12 cellular contexts compared by ENCODE assay signal in genomic region chr21:35658242-35658641, GRCh38.
DNase-seq lines count a peak whose midpoint lies in the region; ATAC-seq and TF ChIP-seq lines count a peak whose summit lies in the region.
"Had no signal": no experiment of that assay in that cellular context is flagged by ENCODE, and none has a peak within 500 bp of the region (broad histone marks: within the 10 kb centered on the region; RNA-seq: fewer than 3 reads in every experiment).

No MANE protein-coding gene starts in this region.

- H3K4me3 Mint-ChIP-seq in neural progenitor cell, result no peak overlapping the region
- H3K4me3 Mint-ChIP-seq: stimulated activated naive CD8-positive, alpha-beta T cell treated with anti-CD3 and anti-CD28 coated beads, Interleukin-15, Interleukin-2, amounts not matched to agents 100 ng/mL and 50 ng/mL, for 24 hours had no signal

- no peaks in the 10 kb centered on the region for H4K20me1 ChIP-seq in neural progenitor cell (ENCODE audit: low read depth)

- no peak for TF ChIP-seq CTCF in neural progenitor cell (IDR thresholded peaks at IDR 0.05)

- H3K4me2 ChIP-seq in neural progenitor cell, result no peak overlapping the region

- ATAC-seq in GM21526 (IDR thresholded peaks at IDR 0.05; ENCODE audit: low FRiP score, unreplicated experiment), result no peak

- peaks cover 4% of the 10 kb centered on the region for H3K27me3 Mint-ChIP-seq in neural progenitor cell (ENCODE audit: insufficient read depth, low read depth)
- H3K27me3 Mint-ChIP-seq: stimulated activated naive CD8-positive, alpha-beta T cell treated with anti-CD3 and anti-CD28 coated beads, Interleukin-15, Interleukin-2, amounts not matched to agents 100 ng/mL and 50 ng/mL, for 24 hours had no signal

- no peaks in the 10 kb centered on the region for H3K79me2 ChIP-seq in neural progenitor cell (ENCODE audit: low read depth)

- peak; percentile 60 for DNase-seq in CD1c-positive myeloid dendritic cell (ENCODE audit: extremely low spot score)
- peak; percentile 98 for DNase-seq in M059J (ENCODE audit: low read depth)
- DNase-seq in astrocyte of the hippocampus (ENCODE audit: low read depth, low spot score), result peak; percentile 93
- DNase-seq in neural progenitor cell (ENCODE audit: low spot score), result no peak
- DNase-seq in NCI-H2227 (lab: John Stamatoyannopoulos, UW; ENCODE audit: unreplicated experiment), result no peak
- no peak for DNase-seq in stimulated activated CD4-positive, alpha-beta T cell treated with anti-CD3 and anti-CD28 coated beads, Interleukin-1b, Interleukin-23, amount 100 ng/mL, for 48 hours
- DNase-seq in germinal center (ENCODE audit: low spot score), result no peak
- DNase-seq: lower lobe of right lung, WERI-Rb-1 had no signal

- no peaks in the 10 kb centered on the region for H3K36me3 Mint-ChIP-seq in neural progenitor cell

- no peaks in the 10 kb centered on the region for H3K9me3 ChIP-seq in neural progenitor cell (ENCODE audit: low read depth)
- H3K9me3 ChIP-seq: esophagus muscularis mucosa, lower lobe of right lung had no signal

- no peaks in the 10 kb centered on the region for H3K4me1 ChIP-seq in neural progenitor cell
- H3K4me1 ChIP-seq: esophagus muscularis mucosa, lower lobe of right lung had no signal

- H3K27me3 ChIP-seq in neural progenitor cell, result no peaks in the 10 kb centered on the region
- H3K27me3 ChIP-seq: esophagus muscularis mucosa had no signal

- H3K4me3 ChIP-seq in neural progenitor cell, result no peak overlapping the region
- H3K4me3 ChIP-seq: esophagus muscularis mucosa, lower lobe of right lung had no signal

- no peaks in the 10 kb centered on the region for H3K4me1 Mint-ChIP-seq in neural progenitor cell

- H3K9me3 Mint-ChIP-seq in neural progenitor cell, result peaks cover 5% of the 10 kb centered on the region
- H3K9me3 Mint-ChIP-seq: stimulated activated naive CD8-positive, alpha-beta T cell treated with anti-CD3 and anti-CD28 coated beads, Interleukin-15, Interleukin-2, amounts not matched to agents 100 ng/mL and 50 ng/mL, for 24 hours had no signal

- H3F3A ChIP-seq in neural progenitor cell (ENCODE audit: low read depth), result no peaks in the 10 kb centered on the region

- no peaks in the 10 kb centered on the region for H3K36me3 ChIP-seq in neural progenitor cell
- H3K36me3 ChIP-seq: esophagus muscularis mucosa, lower lobe of right lung, WERI-Rb-1 had no signal

- peak overlapping the region; percentile 35 for H2AFZ ChIP-seq in neural progenitor cell (replicated peaks)

- no peak overlapping the region for H3K27ac ChIP-seq in neural progenitor cell
- H3K27ac ChIP-seq: esophagus muscularis mucosa, lower lobe of right lung, WERI-Rb-1 had no signal

- H3K27ac Mint-ChIP-seq in neural progenitor cell, result no peak overlapping the region
- H3K27ac Mint-ChIP-seq: stimulated activated naive CD8-positive, alpha-beta T cell treated with anti-CD3 and anti-CD28 coated beads, Interleukin-15, Interleukin-2, amounts not matched to agents 100 ng/mL and 50 ng/mL, for 24 hours had no signal

- H3K9ac ChIP-seq in neural progenitor cell, result no peak overlapping the region

Comparison
In these comparisons a context has a peak if more than half of its experiments do, and no peak if none do; other contexts are left out.
1. DNase-seq: peak in CD1c-positive myeloid dendritic cell (single experiment), M059J (single experiment) and astrocyte of the hippocampus (single experiment); none in neural progenitor cell (single experiment), NCI-H2227 (single experiment), stimulated activated CD4-positive, alpha-beta T cell treated with anti-CD3 and anti-CD28 coated beads, Interleukin-1b, Interleukin-23, amount 100 ng/mL, for 48 hours (single experiment) and germinal center (single experiment).